In the genomic region with DNA sequence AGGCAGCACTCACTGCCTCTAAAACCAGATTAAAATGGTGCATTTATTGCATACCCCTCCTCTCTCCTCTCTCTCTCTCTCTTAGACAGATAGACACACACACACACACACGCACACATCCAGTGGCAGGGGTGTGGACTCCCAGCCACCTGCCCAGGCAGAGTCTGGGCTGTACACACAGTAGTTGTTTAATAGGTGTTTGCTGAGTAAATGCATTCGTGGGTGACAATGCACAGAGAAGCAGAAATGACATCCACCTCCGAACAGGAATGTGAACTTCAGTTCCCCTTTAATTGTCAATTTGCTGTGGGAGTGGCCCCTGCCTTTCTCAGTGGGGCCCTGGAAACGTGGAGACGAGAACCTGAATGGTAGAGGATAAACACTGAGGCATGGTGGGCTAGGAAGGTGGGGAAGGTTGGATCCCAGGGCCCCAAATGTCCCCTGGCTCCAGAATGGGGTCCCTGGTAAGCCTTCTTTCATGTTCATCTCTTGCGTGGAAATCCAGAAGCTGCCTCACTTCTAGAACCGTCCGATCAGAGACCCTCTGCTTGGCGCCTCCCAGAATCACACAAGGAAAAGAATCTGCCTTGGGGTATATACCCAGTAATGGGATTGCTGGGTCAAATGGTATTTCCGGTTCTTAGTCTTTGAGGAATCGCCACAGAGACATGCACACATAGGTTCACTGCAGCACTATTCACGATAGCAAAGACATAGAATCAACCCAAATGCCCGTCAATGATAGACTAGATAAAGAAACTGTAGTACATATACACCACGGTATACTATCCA, we compare ENCODE assay signal across 9 cellular contexts. TPM values are rescaled to one million over a fixed set of nuclear protein-coding genes. Genes with fewer than 3 reads are reported as not detected.
A peak's percentile ranks its signal among the peaks of the same experiment; 100 is the strongest.
DNase-seq lines count a peak whose midpoint lies in the region; ATAC-seq, FAIRE-seq and TF ChIP-seq lines count a peak whose summit lies in the region.
"Had no signal": no experiment of that assay in that cellular context is flagged by ENCODE, and none has a peak within 500 bp of the region (broad histone marks: within the 10 kb centered on the region; RNA-seq: fewer than 3 reads in every experiment).

No MANE protein-coding gene starts in this region.

- FAIRE-seq in GM12891 (lab: Jason Lieb, UNC): peak; percentile 81
- FAIRE-seq: RCC 7860 had no signal

- POLR2A ChIA-PET in CD4-positive, alpha-beta T cell (lab: Charles Lee): interaction anchor here (0.7 to 3.2 kb wide), 4 partner anchors 9 to 86 kb away, joined by 3 to 24 read pairs (median 7); no protein-coding TSS in a partner anchor

- H3K27me3 Mint-ChIP-seq in CD4-positive, alpha-beta T cell: no peaks in the 10 kb centered on the region
- H3K27me3 Mint-ChIP-seq in memory B cell (no peaks in the 10 kb centered on the region), progenitor cell of endocrine pancreas (peaks cover 18% of the 10 kb centered on the region)

- peaks cover 68% of the 10 kb centered on the region for H3K4me1 Mint-ChIP-seq in CD4-positive, alpha-beta T cell (ENCODE audit: low read depth)
- peaks cover 60% of the 10 kb centered on the region for H3K4me1 Mint-ChIP-seq in memory B cell
- H3K4me1 Mint-ChIP-seq in progenitor cell of endocrine pancreas (ENCODE audit: low read depth): peaks cover 19% of the 10 kb centered on the region

- ATAC-seq in CD4-positive, alpha-beta T cell (ENCODE audit: poor library complexity): no peak
- ATAC-seq in memory B cell (ENCODE audit: low read depth): peak; percentile 4
- ATAC-seq in GM21825 (IDR thresholded peaks at IDR 0.05; ENCODE audit: unreplicated experiment): no peak

- peak overlapping the region; percentile 88 for H3K27ac ChIP-seq in CD4-positive, alpha-beta T cell (ENCODE audit: low read depth, low read length)
- H3K27ac ChIP-seq in VCaP: peak overlapping the region; percentile 70

- CTCF ChIA-PET in CD4-positive, alpha-beta T cell (lab: Charles Lee): interaction anchor here (0.9 kb wide), 1 partner anchor 99 kb away, joined by 4 read pairs; no protein-coding TSS in a partner anchor

- H3K36me3 Mint-ChIP-seq in CD4-positive, alpha-beta T cell (ENCODE audit: low read depth): no peaks in the 10 kb centered on the region
- H3K36me3 Mint-ChIP-seq in memory B cell (peaks cover 2% of the 10 kb centered on the region), progenitor cell of endocrine pancreas (ENCODE audit: insufficient read depth) (no peaks in the 10 kb centered on the region)

- TF ChIP-seq POLR2A in GM12891 (IDR thresholded peaks at IDR 0.05; ENCODE audit: low read depth, low read length): no peak

- DNase-seq in CD4-positive, alpha-beta T cell: no peak
- DNase-seq in GM12891 (ENCODE audit: insufficient read length, low spot score): no peak
- DNase-seq in memory B cell (ENCODE audit: low spot score in 2 of 2): no peak
- no peak for DNase-seq in progenitor cell of endocrine pancreas (ENCODE audit: low spot score, unreplicated experiment)
- no peak for DNase-seq in Kasumi-1 (lab: John Stamatoyannopoulos, UW)
- no peak for DNase-seq in T1000 (lab: John Stamatoyannopoulos, UW)

- no peaks in the 10 kb centered on the region for H3K9me3 Mint-ChIP-seq in CD4-positive, alpha-beta T cell
- no peaks in the 10 kb centered on the region for H3K9me3 Mint-ChIP-seq in memory B cell
- no peaks in the 10 kb centered on the region for H3K9me3 Mint-ChIP-seq in progenitor cell of endocrine pancreas (ENCODE audit: low read depth)

- TF ChIP-seq CTCF in CD4-positive, alpha-beta T cell (IDR thresholded peaks at IDR 0.05): no peak
- TF ChIP-seq CTCF in VCaP (conservative IDR thresholded peaks at IDR 0.05) (no peak), progenitor cell of endocrine pancreas (IDR thresholded peaks at IDR 0.05; ENCODE audit: unreplicated experiment) (no peak)

- peak overlapping the region; percentile 98 for H3K27ac Mint-ChIP-seq in CD4-positive, alpha-beta T cell
- H3K27ac Mint-ChIP-seq in memory B cell: peak overlapping the region; percentile 98
- no peak overlapping the region for H3K27ac Mint-ChIP-seq in progenitor cell of endocrine pancreas

- no peaks in the 10 kb centered on the region for H3K9me3 ChIP-seq in CD4-positive, alpha-beta T cell (ENCODE audit: control insufficient read depth, low read length)

- no peaks in the 10 kb centered on the region for H3K27me3 ChIP-seq in CD4-positive, alpha-beta T cell (ENCODE audit: control insufficient read depth, insufficient read depth, low read length)

- H3K4me3 Mint-ChIP-seq in CD4-positive, alpha-beta T cell: peak overlapping the region; percentile 87
- H3K4me3 Mint-ChIP-seq in memory B cell (peak overlapping the region; percentile 90), progenitor cell of endocrine pancreas (ENCODE audit: low read depth) (no peak overlapping the region)

- intact Hi-C loops in CD4-positive, alpha-beta T cell (cut with DNase I, micrococcal nuclease): loop anchor here (2.0 to 5.0 kb wide), 3 partner anchors 27 to 71 kb away; partner anchors contain the start of gene USP6NL (in 1 of the 2)

TF ChIP-seq in GM12891, 5 proteins besides CTCF, POLR2A, EP300 and RAD21:
- TF ChIP-seq POLR2AphosphoS5 (IDR thresholded peaks at IDR 0.05; ENCODE audit: low read depth, low read length) (no peak), PAX5 (IDR thresholded peaks at IDR 0.05; ENCODE audit: insufficient read depth, low read length, severe bottlenecking) (no peak), POU2F2 (IDR thresholded peaks at IDR 0.05; ENCODE audit: low read depth, low read length) (peak; percentile 19; the same call in 1 of the 2 replicates), SPI1 (IDR thresholded peaks at IDR 0.05; ENCODE audit: low read depth, low read length) (peak; percentile 68), TAF1 (IDR thresholded peaks at IDR 0.05; ENCODE audit: low read depth, low read length) (no peak)
TF ChIP-seq in GM12891: peak in this region for 2.

RNA-seq across cellular contexts. Expression of gene ECHDC3, which starts 58.5 kb away (rescaled TPM):
- 1 to 10 TPM; 1.5 to 1.6 TPM for total RNA-seq in CD4-positive, alpha-beta T cell
- 5.9 TPM for polyA plus RNA-seq in GM12891 (2012; ENCODE audit: low read depth, missing spikeins)
- 2.3 and 2.4 TPM in 2 replicates for total RNA-seq in progenitor cell of endocrine pancreas
